Comparison of ENCODE assay signal across 1 cellular context in the genomic region with DNA sequence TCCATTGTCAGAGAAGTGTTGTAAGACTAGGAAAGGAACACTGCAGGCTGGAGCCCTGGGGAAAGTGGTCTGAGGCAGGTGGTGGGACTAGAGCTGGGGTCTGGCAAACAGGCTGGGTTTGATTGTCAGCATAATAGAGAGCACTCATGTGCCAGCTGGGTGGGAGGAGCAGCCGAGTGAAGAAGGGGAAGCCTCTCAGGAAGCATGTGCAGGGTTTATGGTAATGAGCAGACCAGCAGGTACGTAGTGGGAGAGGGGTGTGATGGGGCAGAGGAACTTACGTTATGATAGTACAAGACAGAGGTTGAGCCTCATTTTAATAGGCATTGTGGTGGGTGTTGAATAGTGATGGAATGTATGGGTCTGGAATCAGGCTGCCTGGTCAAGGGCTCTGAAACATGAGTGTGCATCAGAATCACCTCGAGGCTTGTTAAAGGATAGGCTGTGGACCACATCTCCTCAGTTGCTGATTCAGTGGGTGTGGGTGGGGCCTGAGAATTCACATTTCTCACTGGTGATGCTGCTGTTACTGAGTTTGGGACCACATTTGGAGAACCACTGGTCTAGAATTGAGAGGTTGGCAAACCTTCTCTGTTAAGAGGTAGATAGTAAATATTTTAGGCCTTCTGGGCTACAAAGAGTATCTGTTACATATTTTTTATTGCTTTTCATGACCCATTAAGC.
TF ChIP-seq lines count a peak whose summit lies in the region.

No MANE protein-coding gene starts in this region.

TF ChIP-seq in GM23338, 12 proteins besides CTCF, POLR2A, EP300 and RAD21 (continued from another document):
- TF ChIP-seq ZNF462 (CRISPR knock-in tag; IDR thresholded peaks at IDR 0.05) (no peak), POLR2AphosphoS5 (IDR thresholded peaks at IDR 0.05; ENCODE audit: low read depth) (no peak), ZNF114 (CRISPR knock-in tag; IDR thresholded peaks at IDR 0.05) (no peak), EZH2phosphoT487 (IDR thresholded peaks at IDR 0.05; ENCODE audit: unreplicated experiment) (no peak), JUNB (IDR thresholded peaks at IDR 0.05; ENCODE audit: unreplicated experiment) (no peak)
